ENCODE assay signal across 25 cellular contexts in genomic region chr14:60302663-60303062, GRCh38.
"Had no signal": no experiment of that assay in that cellular context is flagged by ENCODE, and none has a peak within 500 bp of the region (broad histone marks: within the 10 kb centered on the region; RNA-seq: fewer than 3 reads in every experiment).

No MANE protein-coding gene starts in this region.

- H3K27ac ChIP-seq: brain microvascular endothelial cell, esophagus muscularis mucosa, foreskin keratinocyte, left lung, neutrophil, skin epidermis, suprapubic skin, tibial artery, upper lobe of right lung had no signal

- H3K4me3 Mint-ChIP-seq: activated naive CD4-positive, alpha-beta T cell treated with anti-CD3 and anti-CD28 coated beads, Interleukin-2, amount 10 ng/mL, durations not matched to agents 7 days and 5 days; activated naive CD8-positive, alpha-beta T cell treated with anti-CD3 and anti-CD28 coated beads, Interleukin-2, amount 10 ng/mL, durations not matched to agents 7 days and 5 days; activated T-helper 1 cell treated with anti-CD3 and anti-CD28 coated beads, Interleukin-12 subunit alpha, Interleukin-12 subunit beta, Interleukin-2, Interleukin-4 antibody, amounts not matched to agents 30 ng/mL and 10 ng/mL and 1 ng/mL, durations not matched to agents 14 hours and 24 hours and 36 hours; dendritic cell treated with granulocyte-macrophage colony-stimulating factor and Interleukin-4, amounts not matched to agents 40 ng/mL and 50 ng/mL, for 4 days; nephron had no signal

- ATAC-seq: foreskin keratinocyte, left lung, sciatic nerve, upper lobe of right lung had no signal

- FAIRE-seq: astrocyte, islet of Langerhans had no signal

- H3K27ac Mint-ChIP-seq: activated naive CD4-positive, alpha-beta T cell treated with anti-CD3 and anti-CD28 coated beads, Interleukin-2, amount 10 ng/mL, durations not matched to agents 7 days and 5 days; activated naive CD8-positive, alpha-beta T cell treated with anti-CD3 and anti-CD28 coated beads, Interleukin-2, amount 10 ng/mL, durations not matched to agents 7 days and 5 days; activated T-helper 1 cell treated with anti-CD3 and anti-CD28 coated beads, Interleukin-12 subunit alpha, Interleukin-12 subunit beta, Interleukin-2, Interleukin-4 antibody, amounts not matched to agents 30 ng/mL and 10 ng/mL and 1 ng/mL, durations not matched to agents 14 hours and 24 hours and 36 hours; dendritic cell treated with granulocyte-macrophage colony-stimulating factor and Interleukin-4, amounts not matched to agents 40 ng/mL and 50 ng/mL, for 4 days; nephron had no signal

- H3K36me3 Mint-ChIP-seq: activated naive CD4-positive, alpha-beta T cell treated with anti-CD3 and anti-CD28 coated beads, Interleukin-2, amount 10 ng/mL, durations not matched to agents 7 days and 5 days had no signal

- H3K36me3 ChIP-seq: brain microvascular endothelial cell, esophagus muscularis mucosa, left lung, suprapubic skin, tibial artery, upper lobe of right lung had no signal

- DNase-seq: activated CD4-positive, alpha-beta T cell treated with anti-CD3 and anti-CD28 coated beads for 4 hours; activated CD4-positive, alpha-beta T cell treated with anti-CD3 and anti-CD28 coated beads, Interleukin-2, amount 50 U/mL, for 48 hours; activated CD8-positive, alpha-beta memory T cell treated with anti-CD3 and anti-CD28 coated beads for 24 hours; activated gamma-delta T cell; activated naive CD4-positive, alpha-beta T cell treated with anti-CD3 and anti-CD28 coated beads, Interleukin-2, amount 10 ng/mL, durations not matched to agents 7 days and 5 days; activated naive CD8-positive, alpha-beta T cell treated with anti-CD3 and anti-CD28 coated beads, Interleukin-2, amount 10 ng/mL, durations not matched to agents 7 days and 5 days; brain microvascular endothelial cell; central memory CD4-positive, alpha-beta T cell; foreskin keratinocyte; left lung; stimulated activated CD4-positive, alpha-beta T cell treated with anti-CD3 and anti-CD28 coated beads, Interleukin-4, amount 100 ng/mL, for 24 hours; stimulated activated naive CD4-positive, alpha-beta T cell; tibial artery; upper lobe of right lung had no signal

- H3K27me3 Mint-ChIP-seq: activated naive CD4-positive, alpha-beta T cell treated with anti-CD3 and anti-CD28 coated beads, Interleukin-2, amount 10 ng/mL, durations not matched to agents 7 days and 5 days; activated naive CD8-positive, alpha-beta T cell treated with anti-CD3 and anti-CD28 coated beads, Interleukin-2, amount 10 ng/mL, durations not matched to agents 7 days and 5 days; dendritic cell treated with granulocyte-macrophage colony-stimulating factor and Interleukin-4, amounts not matched to agents 40 ng/mL and 50 ng/mL, for 4 days had no signal

- H3K9me3 Mint-ChIP-seq: activated naive CD4-positive, alpha-beta T cell treated with anti-CD3 and anti-CD28 coated beads, Interleukin-2, amount 10 ng/mL, durations not matched to agents 7 days and 5 days; activated naive CD8-positive, alpha-beta T cell treated with anti-CD3 and anti-CD28 coated beads, Interleukin-2, amount 10 ng/mL, durations not matched to agents 7 days and 5 days; activated T-helper 1 cell treated with anti-CD3 and anti-CD28 coated beads, Interleukin-12 subunit alpha, Interleukin-12 subunit beta, Interleukin-2, Interleukin-4 antibody, amounts not matched to agents 30 ng/mL and 10 ng/mL and 1 ng/mL, durations not matched to agents 14 hours and 24 hours and 36 hours; dendritic cell treated with granulocyte-macrophage colony-stimulating factor and Interleukin-4, amounts not matched to agents 40 ng/mL and 50 ng/mL, for 4 days; nephron had no signal

- H3K27me3 ChIP-seq: brain microvascular endothelial cell, esophagus muscularis mucosa, foreskin keratinocyte, left lung, neutrophil, suprapubic skin, tibial artery, upper lobe of right lung had no signal

- H3K9me3 ChIP-seq: esophagus muscularis mucosa, left lung, neutrophil, suprapubic skin, tibial artery, upper lobe of right lung had no signal

- H3K4me1 Mint-ChIP-seq: activated naive CD4-positive, alpha-beta T cell treated with anti-CD3 and anti-CD28 coated beads, Interleukin-2, amount 10 ng/mL, durations not matched to agents 7 days and 5 days had no signal

- H3K4me3 ChIP-seq: esophagus muscularis mucosa, left lung, lung, skin epidermis, suprapubic skin, tibial artery, upper lobe of right lung had no signal

- H3K4me1 ChIP-seq: foreskin keratinocyte, left lung, suprapubic skin, upper lobe of right lung had no signal
